ENCODE assay signal across 9 cellular contexts in genomic region chr11:96045622-96046456, GRCh38.
A peak's percentile ranks its signal among the peaks of the same experiment; 100 is the strongest.
DNase-seq lines count a peak whose midpoint lies in the region; ATAC-seq and TF ChIP-seq lines count a peak whose summit lies in the region.
"Had no signal": no experiment of that assay in that cellular context is flagged by ENCODE, and none has a peak within 500 bp of the region (broad histone marks: within the 10 kb centered on the region; RNA-seq: fewer than 3 reads in every experiment).

No MANE protein-coding gene starts in this region.

- H3K27me3 ChIP-seq in OCI-LY1 (ENCODE audit: insufficient read depth, low read length): no peaks in the 10 kb centered on the region

- no peak for ATAC-seq in HG03520 (IDR thresholded peaks at IDR 0.05; ENCODE audit: unreplicated experiment)
- ATAC-seq in activated T-cell treated with anti-CD3 and anti-CD28 coated beads, Interleukin-2, amount 50 U/mL, for 4 hours: no peak

- no peak overlapping the region for H3K9ac ChIP-seq in OCI-LY1 (ENCODE audit: low read length)

- H3K4me3 ChIP-seq in OCI-LY1 (ENCODE audit: low read depth, low read length, poor library complexity, severe bottlenecking) (no peak overlapping the region), fibroblast of villous mesenchyme (ENCODE audit: low read depth, low read length) (no peak overlapping the region)

- in situ Hi-C loops in GM13977 (cut with MboI; ENCODE audit: low pct_unique_long_range_greater_than_20kb, low sequenced_read_pairs, unreplicated experiment): no loop called here

- H3K9me2 ChIP-seq in OCI-LY1 (ENCODE audit: low read depth, low read length): no peaks in the 10 kb centered on the region

- no peaks in the 10 kb centered on the region for H3K36me3 ChIP-seq in OCI-LY1 (ENCODE audit: insufficient read depth, low read length)

- peak overlapping the region; percentile 53 for H3K4me3 Mint-ChIP-seq in nephron progenitor cell
- H3K4me3 Mint-ChIP-seq in activated T-cell treated with anti-CD3 and anti-CD28 coated beads, Interleukin-2, amount 50 U/mL, for 4 hours: no peak overlapping the region
- H3K4me3 Mint-ChIP-seq: central memory CD8-positive, alpha-beta T cell had no signal

- H3K9me3 Mint-ChIP-seq in nephron progenitor cell: peaks cover 9% of the 10 kb centered on the region
- no peaks in the 10 kb centered on the region for H3K9me3 Mint-ChIP-seq in activated T-cell treated with anti-CD3 and anti-CD28 coated beads, Interleukin-2, amount 50 U/mL, for 4 hours
- H3K9me3 Mint-ChIP-seq: central memory CD8-positive, alpha-beta T cell had no signal

- H3K36me3 Mint-ChIP-seq in nephron progenitor cell (ENCODE audit: low read depth): peaks cover 15% of the 10 kb centered on the region
- peaks cover 35% of the 10 kb centered on the region for H3K36me3 Mint-ChIP-seq in activated T-cell treated with anti-CD3 and anti-CD28 coated beads, Interleukin-2, amount 50 U/mL, for 4 hours (ENCODE audit: insufficient read depth)

- H3K27ac Mint-ChIP-seq in nephron progenitor cell: peak overlapping the region; percentile 61

- no peaks in the 10 kb centered on the region for H3K27me3 Mint-ChIP-seq in nephron progenitor cell (ENCODE audit: low read depth, poor library complexity)
- no peaks in the 10 kb centered on the region for H3K27me3 Mint-ChIP-seq in activated T-cell treated with anti-CD3 and anti-CD28 coated beads, Interleukin-2, amount 50 U/mL, for 4 hours (ENCODE audit: low read depth)
- H3K27me3 Mint-ChIP-seq: central memory CD8-positive, alpha-beta T cell had no signal

- no peaks in the 10 kb centered on the region for H3K9me3 ChIP-seq in OCI-LY1 (ENCODE audit: low read length)

- H3K4me2 ChIP-seq in OCI-LY1 (ENCODE audit: low read length): no peak overlapping the region

- H3K4me1 ChIP-seq in OCI-LY1 (ENCODE audit: insufficient read depth, low read length, severe bottlenecking): no peaks in the 10 kb centered on the region

- TF ChIP-seq CTCF in OCI-LY1 (IDR thresholded peaks at IDR 0.05; ENCODE audit: low read length) (peak; percentile 22; the same call in 1 of the 2 replicates), fibroblast of villous mesenchyme (IDR thresholded peaks at IDR 0.05; ENCODE audit: insufficient read depth, low read depth, low read length) (peak; percentile 24), nephron progenitor cell (IDR thresholded peaks at IDR 0.05) (no peak), GM13977 (IDR thresholded peaks at IDR 0.05; ENCODE audit: extremely low read depth, insufficient read depth, missing control alignments) (no peak)

- no peak overlapping the region for H3K27ac ChIP-seq in OCI-LY1 (ENCODE audit: low read depth, low read length, poor library complexity, severe bottlenecking)

- H3K79me2 ChIP-seq in OCI-LY1 (ENCODE audit: insufficient read depth, low read length): no peaks in the 10 kb centered on the region

- H3K4me1 Mint-ChIP-seq in nephron progenitor cell: peaks cover 28% of the 10 kb centered on the region
- H3K4me1 Mint-ChIP-seq in activated T-cell treated with anti-CD3 and anti-CD28 coated beads, Interleukin-2, amount 50 U/mL, for 4 hours (ENCODE audit: low read depth): peaks cover 37% of the 10 kb centered on the region

- DNase-seq in AG20443 (ENCODE audit: low spot score) (peak; percentile 85), fibroblast of villous mesenchyme (ENCODE audit: low read depth) (peak; percentile 50), nephron progenitor cell (peak; percentile 32), GM13977 (ENCODE audit: low spot score) (no peak)
- no peak for DNase-seq in activated CD4-positive, CD25-positive, alpha-beta regulatory T cell treated with anti-CD3 and anti-CD28 coated beads, Interleukin-2, amount 50 U/mL, for 72 hours
- DNase-seq in activated T-cell treated with anti-CD3 and anti-CD28 coated beads, Interleukin-2, amount 50 U/mL, for 4 hours: no peak

- H4K20me1 ChIP-seq in OCI-LY1 (ENCODE audit: insufficient read depth, low read length): no peaks in the 10 kb centered on the region

- H3F3A ChIP-seq in OCI-LY1 (ENCODE audit: insufficient read depth, low read length): no peaks in the 10 kb centered on the region

- H2AFZ ChIP-seq in OCI-LY1 (ENCODE audit: low read length): no peak overlapping the region

Comparison
In these comparisons a context has a peak if more than half of its experiments do, and no peak if none do; other contexts are left out.
1. DNase-seq: peak in AG20443 (single experiment), fibroblast of villous mesenchyme (single experiment) and nephron progenitor cell (single experiment); none in activated CD4-positive, CD25-positive, alpha-beta regulatory T cell treated with anti-CD3 and anti-CD28 coated beads, Interleukin-2, amount 50 U/mL, for 72 hours (single experiment), activated T-cell treated with anti-CD3 and anti-CD28 coated beads, Interleukin-2, amount 50 U/mL, for 4 hours (single experiment) and GM13977 (single experiment).
2. CTCF ChIP-seq: peak in OCI-LY1 (single experiment) and fibroblast of villous mesenchyme (single experiment); none in nephron progenitor cell (single experiment) and GM13977 (single experiment).